1 cellular context compared by ENCODE assay signal in the genomic region with DNA sequence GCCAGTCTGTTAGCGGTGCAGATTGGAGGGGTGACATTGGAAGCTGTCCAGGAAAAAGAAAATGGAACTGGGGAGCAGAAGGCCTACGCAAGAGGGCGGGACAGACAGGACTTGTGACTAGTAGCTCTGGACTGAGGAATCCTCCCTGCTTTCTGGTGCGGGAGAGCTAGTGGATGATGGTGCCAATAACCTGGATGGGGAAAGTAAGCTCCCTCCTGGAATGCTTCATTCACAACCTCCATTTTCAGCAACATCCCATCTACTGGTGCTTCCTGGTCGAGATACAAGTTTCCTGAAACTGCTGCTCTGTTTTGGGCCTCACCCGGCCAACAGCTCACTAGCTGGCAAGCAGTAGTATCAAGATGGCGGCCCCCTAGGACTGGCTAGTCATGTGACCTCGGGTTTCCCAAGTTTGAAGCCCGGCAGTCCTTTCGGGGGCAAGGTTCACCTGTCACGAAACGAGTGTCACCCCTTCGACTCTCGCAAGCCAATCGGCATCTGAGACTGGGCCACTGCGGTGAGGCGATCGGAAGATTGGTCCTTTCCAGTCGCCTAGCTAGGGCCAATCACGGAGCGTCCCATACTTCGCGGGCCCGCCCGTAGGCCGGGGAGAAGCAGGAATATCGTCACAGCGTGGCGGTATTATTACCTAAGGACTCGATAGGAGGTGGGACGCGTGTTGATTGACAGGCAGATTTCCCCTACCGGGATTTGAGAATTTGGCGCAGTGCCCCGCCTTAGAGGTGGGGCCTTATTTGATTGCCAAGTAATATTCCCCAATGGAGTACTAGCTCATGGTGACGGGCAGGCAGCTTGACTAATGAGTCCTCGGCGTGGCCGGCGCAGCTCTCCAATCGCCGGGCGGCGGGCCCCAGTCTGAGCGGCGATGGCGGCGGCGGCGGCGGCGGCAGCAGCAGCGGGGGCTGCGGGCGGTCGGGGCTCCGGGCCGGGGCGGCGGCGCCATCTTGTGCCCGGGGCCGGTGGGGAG.
A peak's percentile ranks its signal among the peaks of the same experiment; 100 is the strongest.
TF ChIP-seq lines count a peak whose summit lies in the region.

A gene with protein sequence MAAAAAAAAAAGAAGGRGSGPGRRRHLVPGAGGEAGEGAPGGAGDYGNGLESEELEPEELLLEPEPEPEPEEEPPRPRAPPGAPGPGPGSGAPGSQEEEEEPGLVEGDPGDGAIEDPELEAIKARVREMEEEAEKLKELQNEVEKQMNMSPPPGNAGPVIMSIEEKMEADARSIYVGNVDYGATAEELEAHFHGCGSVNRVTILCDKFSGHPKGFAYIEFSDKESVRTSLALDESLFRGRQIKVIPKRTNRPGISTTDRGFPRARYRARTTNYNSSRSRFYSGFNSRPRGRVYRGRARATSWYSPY (plus strand): TSS at position 874 of the 988 bp plus-strand sequence. CDS start 13 bp downstream, at position 887.

TF ChIP-seq in HEK293, 187 proteins besides CTCF, POLR2A, EP300 and RAD21 (continued from another document):
- TF ChIP-seq ZNF645 (tag by site-specific recombination; IDR thresholded peaks at IDR 0.05) (no peak), ZNF629 (tag by site-specific recombination; IDR thresholded peaks at IDR 0.05) (peak; percentile 100), ZXDB (tag by site-specific recombination; IDR thresholded peaks at IDR 0.05) (peak; percentile 80; the same call in 1 of the 2 replicates), TRIM28 (IDR thresholded peaks at IDR 0.05; ENCODE audit: borderline replicate concordance, low read length) (no peak; the same call in 1 of the 2 replicates), KLF1 (tag by site-specific recombination; IDR thresholded peaks at IDR 0.05) (no peak), BCL11B (tag by site-specific recombination; IDR thresholded peaks at IDR 0.05; ENCODE audit: low read depth) (0 out of 2 replicates have a peak, but pooled peaks have one; percentile 33), ZNF391 (tag by site-specific recombination; IDR thresholded peaks at IDR 0.05; ENCODE audit: borderline replicate concordance, low read depth) (peak; percentile 52; the same call in 1 of the 2 replicates), ZNF600 (tag by site-specific recombination; IDR thresholded peaks at IDR 0.05) (peak; percentile 79; the same call in 1 of the 2 replicates), IKZF3 (tag by site-specific recombination; IDR thresholded peaks at IDR 0.05) (no peak), ZNF610 (tag by site-specific recombination; IDR thresholded peaks at IDR 0.05; ENCODE audit: borderline replicate concordance) (peak; percentile 49; the same call in 1 of the 2 replicates), ZNF324 (tag by site-specific recombination; IDR thresholded peaks at IDR 0.05) (0 out of 2 replicates have a peak, but pooled peaks have one; percentile 18), ZNF76 (tag by site-specific recombination; IDR thresholded peaks at IDR 0.05; ENCODE audit: borderline replicate concordance, low read depth) (peak; percentile 92), GLIS2 (tag by site-specific recombination; IDR thresholded peaks at IDR 0.05) (peak; percentile 24; the same call in 1 of the 2 replicates), ZSCAN18 (tag by site-specific recombination; IDR thresholded peaks at IDR 0.05) (no peak), ZNF169 (tag by site-specific recombination; IDR thresholded peaks at IDR 0.05) (no peak), ZNF433 (tag by site-specific recombination; IDR thresholded peaks at IDR 0.05; ENCODE audit: low read depth) (no peak), SP7 (tag by site-specific recombination; IDR thresholded peaks at IDR 0.05) (peak; percentile 60), ZNF843 (tag by site-specific recombination; IDR thresholded peaks at IDR 0.05) (no peak), ZNF366 (tag by site-specific recombination; conservative IDR thresholded peaks at IDR 0.05) (peak; percentile 42), ZBTB17 (tag by site-specific recombination; IDR thresholded peaks at IDR 0.05) (peak; percentile 86), ZBTB21 (tag by site-specific recombination; IDR thresholded peaks at IDR 0.05) (peak; percentile 98), GLI4 (tag by site-specific recombination; IDR thresholded peaks at IDR 0.05) (no peak), ZEB2 (tag by site-specific recombination; IDR thresholded peaks at IDR 0.05) (0 out of 2 replicates have a peak, but pooled peaks have one; percentile 50), ZSCAN30 (tag by site-specific recombination; IDR thresholded peaks at IDR 0.05) (peak; percentile 80; the same call in 1 of the 2 replicates), SP2 (tag by site-specific recombination; IDR thresholded peaks at IDR 0.05) (peak; percentile 98), ZBTB44 (tag by site-specific recombination; IDR thresholded peaks at IDR 0.05) (no peak), ZNF239 (tag by site-specific recombination; IDR thresholded peaks at IDR 0.05) (no peak)
- TF ChIP-seq, protein P1, sequence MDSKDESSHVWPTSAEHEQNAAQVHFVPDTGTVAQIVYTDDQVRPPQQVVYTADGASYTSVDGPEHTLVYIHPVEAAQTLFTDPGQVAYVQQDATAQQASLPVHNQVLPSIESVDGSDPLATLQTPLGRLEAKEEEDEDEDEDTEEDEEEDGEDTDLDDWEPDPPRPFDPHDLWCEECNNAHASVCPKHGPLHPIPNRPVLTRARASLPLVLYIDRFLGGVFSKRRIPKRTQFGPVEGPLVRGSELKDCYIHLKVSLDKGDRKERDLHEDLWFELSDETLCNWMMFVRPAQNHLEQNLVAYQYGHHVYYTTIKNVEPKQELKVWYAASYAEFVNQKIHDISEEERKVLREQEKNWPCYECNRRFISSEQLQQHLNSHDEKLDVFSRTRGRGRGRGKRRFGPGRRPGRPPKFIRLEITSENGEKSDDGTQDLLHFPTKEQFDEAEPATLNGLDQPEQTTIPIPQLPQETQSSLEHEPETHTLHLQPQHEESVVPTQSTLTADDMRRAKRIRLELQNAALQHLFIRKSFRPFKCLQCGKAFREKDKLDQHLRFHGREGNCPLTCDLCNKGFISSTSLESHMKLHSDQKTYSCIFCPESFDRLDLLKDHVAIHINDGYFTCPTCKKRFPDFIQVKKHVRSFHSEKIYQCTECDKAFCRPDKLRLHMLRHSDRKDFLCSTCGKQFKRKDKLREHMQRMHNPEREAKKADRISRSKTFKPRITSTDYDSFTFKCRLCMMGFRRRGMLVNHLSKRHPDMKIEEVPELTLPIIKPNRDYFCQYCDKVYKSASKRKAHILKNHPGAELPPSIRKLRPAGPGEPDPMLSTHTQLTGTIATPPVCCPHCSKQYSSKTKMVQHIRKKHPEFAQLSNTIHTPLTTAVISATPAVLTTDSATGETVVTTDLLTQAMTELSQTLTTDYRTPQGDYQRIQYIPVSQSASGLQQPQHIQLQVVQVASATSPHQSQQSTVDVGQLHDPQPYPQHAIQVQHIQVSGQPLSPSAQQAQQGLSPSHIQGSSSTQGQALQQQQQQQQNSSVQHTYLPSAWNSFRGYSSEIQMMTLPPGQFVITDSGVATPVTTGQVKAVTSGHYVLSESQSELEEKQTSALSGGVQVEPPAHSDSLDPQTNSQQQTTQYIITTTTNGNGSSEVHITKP (tag by site-specific recombination; IDR thresholded peaks at IDR 0.05): peak; percentile 78
- TF ChIP-seq, protein P2, sequence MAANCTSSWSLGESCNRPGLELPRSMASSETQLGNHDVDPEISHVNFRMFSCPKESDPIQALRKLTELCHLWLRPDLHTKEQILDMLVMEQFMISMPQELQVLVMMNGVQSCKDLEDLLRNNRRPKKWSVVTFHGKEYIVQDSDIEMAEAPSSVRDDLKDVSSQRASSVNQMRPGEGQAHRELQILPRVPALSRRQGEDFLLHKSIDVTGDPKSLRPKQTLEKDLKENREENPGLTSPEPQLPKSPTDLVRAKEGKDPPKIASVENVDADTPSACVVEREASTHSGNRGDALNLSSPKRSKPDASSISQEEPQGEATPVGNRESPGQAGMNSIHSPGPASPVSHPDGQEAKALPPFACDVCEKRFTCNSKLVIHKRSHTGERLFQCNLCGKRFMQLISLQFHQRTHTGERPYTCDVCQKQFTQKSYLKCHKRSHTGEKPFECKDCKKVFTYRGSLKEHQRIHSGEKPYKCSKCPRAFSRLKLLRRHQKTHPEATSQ (tag by site-specific recombination; IDR thresholded peaks at IDR 0.05): peak; percentile 63; the same call in 1 of the 2 replicates
- TF ChIP-seq, protein P3, sequence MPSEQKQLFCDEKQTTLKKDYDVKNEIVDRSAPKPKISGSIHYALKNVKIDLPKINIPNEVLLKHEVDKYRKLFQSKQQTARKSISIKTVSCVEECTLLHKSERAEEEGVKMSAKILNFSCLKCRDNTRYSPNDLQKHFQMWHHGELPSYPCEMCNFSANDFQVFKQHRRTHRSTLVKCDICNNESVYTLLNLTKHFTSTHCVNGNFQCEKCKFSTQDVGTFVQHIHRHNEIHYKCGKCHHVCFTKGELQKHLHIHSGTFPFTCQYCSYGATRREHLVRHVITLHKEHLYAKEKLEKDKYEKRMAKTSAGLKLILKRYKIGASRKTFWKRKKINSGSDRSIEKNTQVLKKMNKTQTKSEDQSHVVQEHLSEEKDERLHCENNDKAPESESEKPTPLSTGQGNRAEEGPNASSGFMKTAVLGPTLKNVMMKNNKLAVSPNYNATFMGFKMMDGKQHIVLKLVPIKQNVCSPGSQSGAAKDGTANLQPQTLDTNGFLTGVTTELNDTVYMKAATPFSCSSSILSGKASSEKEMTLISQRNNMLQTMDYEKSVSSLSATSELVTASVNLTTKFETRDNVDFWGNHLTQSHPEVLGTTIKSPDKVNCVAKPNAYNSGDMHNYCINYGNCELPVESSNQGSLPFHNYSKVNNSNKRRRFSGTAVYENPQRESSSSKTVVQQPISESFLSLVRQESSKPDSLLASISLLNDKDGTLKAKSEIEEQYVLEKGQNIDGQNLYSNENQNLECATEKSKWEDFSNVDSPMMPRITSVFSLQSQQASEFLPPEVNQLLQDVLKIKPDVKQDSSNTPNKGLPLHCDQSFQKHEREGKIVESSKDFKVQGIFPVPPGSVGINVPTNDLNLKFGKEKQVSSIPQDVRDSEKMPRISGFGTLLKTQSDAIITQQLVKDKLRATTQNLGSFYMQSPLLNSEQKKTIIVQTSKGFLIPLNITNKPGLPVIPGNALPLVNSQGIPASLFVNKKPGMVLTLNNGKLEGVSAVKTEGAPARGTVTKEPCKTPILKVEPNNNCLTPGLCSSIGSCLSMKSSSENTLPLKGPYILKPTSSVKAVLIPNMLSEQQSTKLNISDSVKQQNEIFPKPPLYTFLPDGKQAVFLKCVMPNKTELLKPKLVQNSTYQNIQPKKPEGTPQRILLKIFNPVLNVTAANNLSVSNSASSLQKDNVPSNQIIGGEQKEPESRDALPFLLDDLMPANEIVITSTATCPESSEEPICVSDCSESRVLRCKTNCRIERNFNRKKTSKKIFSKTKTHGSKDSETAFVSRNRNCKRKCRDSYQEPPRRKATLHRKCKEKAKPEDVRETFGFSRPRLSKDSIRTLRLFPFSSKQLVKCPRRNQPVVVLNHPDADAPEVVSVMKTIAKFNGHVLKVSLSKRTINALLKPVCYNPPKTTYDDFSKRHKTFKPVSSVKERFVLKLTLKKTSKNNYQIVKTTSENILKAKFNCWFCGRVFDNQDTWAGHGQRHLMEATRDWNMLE (tag by site-specific recombination; conservative IDR thresholded peaks at IDR 0.05; ENCODE audit: low read depth): peak; percentile 74
